Comparison of ENCODE assay signal across 10 cellular contexts in the genomic region with DNA sequence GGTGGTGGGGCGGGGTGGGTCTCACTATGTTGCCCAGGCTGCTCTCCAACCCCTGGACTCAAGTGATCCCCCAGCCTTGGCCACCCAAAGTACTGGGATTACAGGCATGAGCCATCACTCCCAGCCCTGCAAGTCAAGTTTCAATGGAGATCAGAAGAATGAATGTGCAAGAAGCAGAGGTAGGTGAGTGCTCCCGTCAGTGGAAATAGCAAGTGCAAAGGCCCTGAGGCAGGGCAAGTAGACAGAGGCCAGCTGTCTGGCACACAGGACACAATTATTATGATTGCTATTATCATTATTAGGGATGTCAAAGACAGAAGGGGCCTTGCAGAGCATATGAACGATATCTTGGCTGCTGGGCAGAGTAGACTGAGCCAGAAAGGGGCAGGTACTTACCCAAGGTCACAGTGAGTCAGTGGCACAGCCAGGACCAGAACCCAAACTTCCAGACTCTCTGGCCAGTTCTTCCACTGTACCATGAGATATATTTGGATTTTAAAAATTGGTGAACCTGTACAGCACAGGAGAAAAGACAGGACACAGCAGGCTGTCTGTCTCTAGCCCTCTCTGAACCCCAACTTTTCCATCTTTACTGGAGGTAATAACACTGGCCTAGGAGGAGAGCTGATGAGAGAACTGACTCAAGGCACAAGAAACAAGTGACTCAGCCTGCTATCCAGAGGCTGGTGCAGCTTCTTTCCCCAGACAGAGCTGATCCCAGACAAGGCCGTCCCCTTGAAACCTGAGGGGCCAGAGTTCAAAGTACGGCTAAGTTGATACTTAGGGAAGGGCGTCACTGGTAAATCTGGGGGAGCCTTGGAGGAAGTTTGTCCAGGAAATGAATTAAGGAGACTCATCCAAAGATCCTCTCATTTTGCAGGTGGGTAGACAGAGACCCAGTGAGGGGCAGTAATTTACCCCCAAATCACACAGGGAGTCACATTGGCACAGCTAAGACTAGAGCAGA. TPM values are rescaled to one million over a fixed set of nuclear protein-coding genes. Genes with fewer than 3 reads are reported as not detected.
DNase-seq lines count a peak whose midpoint lies in the region; ATAC-seq, FAIRE-seq and TF ChIP-seq lines count a peak whose summit lies in the region.
"Had no signal": no experiment of that assay in that cellular context is flagged by ENCODE, and none has a peak within 500 bp of the region (broad histone marks: within the 10 kb centered on the region; RNA-seq: fewer than 3 reads in every experiment).

No MANE protein-coding gene starts in this region.

- ATAC-seq in Panc1 (no peak), GM21529 (IDR thresholded peaks at IDR 0.05; ENCODE audit: unreplicated experiment) (no peak)

- H3K27me3 ChIP-seq in GM06990 (replicated peaks; ENCODE audit: control insufficient read depth, insufficient read depth, low read length) (no peaks in the 10 kb centered on the region), Panc1 (ENCODE audit: control insufficient read depth, insufficient read depth, low read length) (no peaks in the 10 kb centered on the region), endodermal cell (ENCODE audit: control insufficient read depth, insufficient read depth, low read length, poor library complexity, severe bottlenecking) (no peaks in the 10 kb centered on the region)

- TF ChIP-seq CTCF in GM06990 (IDR thresholded peaks at IDR 0.05; ENCODE audit: insufficient read depth, low read length, poor library complexity, severe bottlenecking) (no peak), Panc1 (IDR thresholded peaks at IDR 0.05) (no peak), endodermal cell (conservative IDR thresholded peaks at IDR 0.05) (no peak), osteocyte (IDR thresholded peaks at IDR 0.05) (no peak)

- H3K4me3 Mint-ChIP-seq in endodermal cell (peak overlapping the region; percentile 76), osteocyte (ENCODE audit: unreplicated experiment) (peak overlapping the region; percentile 79)

- POLR2A ChIA-PET in Panc1 (lab: Charles Lee), result interaction anchor here (0.6 to 0.7 kb wide), 2 partner anchors 12 to 555 kb away, joined by 3 to 6 read pairs; no protein-coding TSS in a partner anchor

- BruUV-seq in Panc1 (replicated peaks; lab: Mats Ljungman, UMichigan), result TSS peak; percentile 88

- H3K27ac Mint-ChIP-seq in endodermal cell (peak overlapping the region; percentile 35), osteocyte (ENCODE audit: unreplicated experiment) (no peak overlapping the region)

- H3K4me1 Mint-ChIP-seq in endodermal cell, result peaks cover 33% of the 10 kb centered on the region
- H3K4me1 Mint-ChIP-seq in osteocyte (ENCODE audit: unreplicated experiment), result peaks cover 6% of the 10 kb centered on the region

- intact Hi-C loops in Panc1 (cut with micrococcal nuclease; ENCODE audit: unreplicated experiment), result no loop called here

- no peak for FAIRE-seq in frontal cortex (lab: Jason Lieb, UNC)
- FAIRE-seq: TTC549 had no signal

- H3K9ac ChIP-seq in endodermal cell (ENCODE audit: extremely low read depth, low read length, poor library complexity, severe bottlenecking), result no peak overlapping the region

- H3K9me3 Mint-ChIP-seq in endodermal cell, result no peaks in the 10 kb centered on the region
- H3K9me3 Mint-ChIP-seq in osteocyte (ENCODE audit: unreplicated experiment), result no peaks in the 10 kb centered on the region

- H3K4me1 ChIP-seq in Panc1 (ENCODE audit: control insufficient read depth, insufficient read depth, low read length) (no peaks in the 10 kb centered on the region; the same call in 1 of the 2 replicates), endodermal cell (ENCODE audit: control insufficient read depth, insufficient read depth, low read length) (peaks cover 13% of the 10 kb centered on the region)

- WGBS in endodermal cell (ENCODE audit: insufficient coverage in 1 of 2, insufficient read length in 1 of 2), 2 experiments, result 77 to 95% methylated on average over 4 to 6 of the region's 6 CpGs

- DNase-seq in GM06990 (ENCODE audit: extremely low read depth, insufficient read length) (no peak), Panc1 (ENCODE audit: low read depth, low spot score) (no peak), endodermal cell (no peak), osteocyte (ENCODE audit: extremely low spot score, unreplicated experiment) (no peak), NCI-H1092 (lab: John Stamatoyannopoulos, UW) (no peak), frontal cortex (ENCODE audit: low spot score in 2 of 2) (no peak), COR-L47 (lab: John Stamatoyannopoulos, UW) (no peak)

- 0 out of 2 replicates have a peak overlapping the region, but pooled peaks have one; percentile 29 for H3K27ac ChIP-seq in Panc1 (ENCODE audit: low read length)
- H3K27ac ChIP-seq in endodermal cell (ENCODE audit: low read depth, low read length), result no peak overlapping the region

- CTCF ChIA-PET in Panc1 (lab: Charles Lee), result no interaction called here

- H3K27me3 Mint-ChIP-seq in endodermal cell (ENCODE audit: insufficient read depth) (no peaks in the 10 kb centered on the region), osteocyte (ENCODE audit: unreplicated experiment) (no peaks in the 10 kb centered on the region)

- no peaks in the 10 kb centered on the region for H3K9me3 ChIP-seq in Panc1 (ENCODE audit: control insufficient read depth, insufficient read depth, low read depth, low read length)
- no peaks in the 10 kb centered on the region for H3K9me3 ChIP-seq in endodermal cell (ENCODE audit: control insufficient read depth, low read length)

- H3K36me3 ChIP-seq in GM06990 (ENCODE audit: control insufficient read depth, insufficient read depth, low read length) (peaks cover 10% of the 10 kb centered on the region), Panc1 (ENCODE audit: control insufficient read depth, insufficient read depth, low read length) (no peaks in the 10 kb centered on the region; the same call in 1 of the 2 replicates), endodermal cell (ENCODE audit: control insufficient read depth, insufficient read depth, low read length) (peaks cover 28% of the 10 kb centered on the region)

- H3K4me3 ChIP-seq in GM06990 (replicated peaks; ENCODE audit: low read depth, low read length) (peak overlapping the region; percentile 32; the same call in 1 of the 2 replicates), Panc1 (ENCODE audit: low read depth in 2 of 2, low read length in 2 of 2) (peak overlapping the region; percentile 76 to 82), endodermal cell (ENCODE audit: low read length) (peak overlapping the region; percentile 86)

- H3K36me3 Mint-ChIP-seq in endodermal cell (ENCODE audit: low read depth), result peaks cover 19% of the 10 kb centered on the region
- H3K36me3 Mint-ChIP-seq in osteocyte (ENCODE audit: unreplicated experiment), result peaks cover 7% of the 10 kb centered on the region

- in situ Hi-C loops in Panc1 (cut with HindIII; ENCODE audit: low pct_unique_long_range_greater_than_20kb, low sequenced_read_pairs), result no loop called here

RNA-seq across cellular contexts. Expression of a gene that starts 1.4 kb away (rescaled TPM):
- total RNA-seq in Panc1 (2021; ENCODE audit: unreplicated experiment), result 14.5 TPM
- polyA plus RNA-seq in Panc1 (2012; ENCODE audit: insufficient read length), result 13.5 TPM
- total RNA-seq in endodermal cell, result 10 to 100 TPM; 24.3 to 37.1 TPM
- polyA plus RNA-seq in endodermal cell (2013, experiment 1 of 2), result 15.8 TPM
- polyA plus RNA-seq in endodermal cell (2013, experiment 2 of 2), result 13.4 TPM
- total RNA-seq in osteocyte, result 12.2 and 12.7 TPM in 2 replicates
- total RNA-seq in frontal cortex, result 9.0 TPM

RNA-seq across cellular contexts. Expression of a gene that starts 25.7 kb away (rescaled TPM):
- 8.9 TPM for total RNA-seq in Panc1 (2021; ENCODE audit: unreplicated experiment)
- polyA plus RNA-seq in Panc1 (2012; ENCODE audit: insufficient read length), result 10.6 TPM
- total RNA-seq in endodermal cell, result 10 to 100 TPM; 40.4 to 51.9 TPM
- 34.9 TPM for polyA plus RNA-seq in endodermal cell (2013, experiment 1 of 2)
- polyA plus RNA-seq in endodermal cell (2013, experiment 2 of 2), result 34.9 TPM
- 26.2 and 27.4 TPM in 2 replicates for total RNA-seq in osteocyte
- total RNA-seq in frontal cortex, result 11.4 TPM

RNA-seq across cellular contexts. Expression of a gene that starts 26.0 kb away (rescaled TPM):
- 0.13 TPM for total RNA-seq in Panc1 (2021; ENCODE audit: unreplicated experiment)
- polyA plus RNA-seq in Panc1 (2012; ENCODE audit: insufficient read length), result 0.19 TPM
- total RNA-seq in endodermal cell, result 10 to 100 TPM; 14.1 to 17.9 TPM
- polyA plus RNA-seq in endodermal cell (2013, experiment 1 of 2), result 1.4 TPM
- 0.99 TPM for polyA plus RNA-seq in endodermal cell (2013, experiment 2 of 2)
- total RNA-seq in osteocyte, result not detected in 2 replicates
- total RNA-seq in frontal cortex, result under 0.01 TPM
- total RNA-seq: fibroblast of villous mesenchyme had no signal

RNA-seq across cellular contexts. Expression of a gene that starts 35.1 kb away (rescaled TPM):
- total RNA-seq in Panc1 (2021; ENCODE audit: unreplicated experiment) (48.5 TPM), endodermal cell (10 to 100 TPM; 36.5 to 45.6 TPM), osteocyte (32.0 and 35.5 TPM in 2 replicates), frontal cortex (39.5 TPM)
- polyA plus RNA-seq in Panc1 (2012; ENCODE audit: insufficient read length), result 40.1 TPM
- polyA plus RNA-seq in endodermal cell (2013, experiment 1 of 2), result 71.6 TPM
- polyA plus RNA-seq in endodermal cell (2013, experiment 2 of 2), result 64.7 TPM

RNA-seq across cellular contexts. Expression of a gene that starts 35.2 kb away (rescaled TPM):
- total RNA-seq in Panc1 (2021; ENCODE audit: unreplicated experiment) (1.2 TPM), endodermal cell (1 to 10 TPM in 1 of 2 donors, under 1 TPM in 1; 0.40 to 1.1 TPM), osteocyte (0.43 and 0.55 TPM in 2 replicates), frontal cortex (1.2 TPM)
- 1.1 TPM for polyA plus RNA-seq in Panc1 (2012; ENCODE audit: insufficient read length)
- 0.93 TPM for polyA plus RNA-seq in endodermal cell (2013, experiment 1 of 2)
- polyA plus RNA-seq in endodermal cell (2013, experiment 2 of 2), result 0.62 TPM

Comparison
In these comparisons a context has a peak if more than half of its experiments do, and no peak if none do; other contexts are left out.
1. H3K4me3 ChIP-seq: peak in every context shown above with its lines; median percentile 86 in endodermal cell; 79 in Panc1; 32 in GM06990.
2. RNA of a gene that starts 26.0 kb away (total RNA-seq): 14.1 to 17.9 TPM in endodermal cell; 0.13 TPM in Panc1 (single experiment), not detected in osteocyte and under 0.01 TPM in frontal cortex (single experiment); every median in the first group is over 10 times any median in the second.